8 cellular contexts compared by ENCODE assay signal in genomic region chr17:81552244-81553017, GRCh38. TPM values are rescaled to one million over a fixed set of nuclear protein-coding genes. Genes with fewer than 3 reads are reported as not detected.
DNase-seq lines count a peak whose midpoint lies in the region; ATAC-seq, FAIRE-seq and TF ChIP-seq lines count a peak whose summit lies in the region.

FAAP100 (minus strand) TSS chr17:81552353; CDS start chr17:81552330, 23 bp downstream.

- H3K9me3 ChIP-seq in NT2/D1 (ENCODE audit: insufficient read depth, low read length) = no peaks in the 10 kb centered on the region
- H3K9me3 ChIP-seq in endothelial cell of umbilical vein (replicated peaks; ENCODE audit: control insufficient read depth, insufficient read depth, low read length) = no peaks in the 10 kb centered on the region

- peak within 1 kb of the TSS; percentile 97 for H3K9ac ChIP-seq in NT2/D1 (ENCODE audit: insufficient read length, low read depth)
- peak within 1 kb of the TSS; percentile 64 for H3K9ac ChIP-seq in endothelial cell of umbilical vein (replicated peaks; ENCODE audit: extremely low read depth, insufficient read depth, low read length)

- H3K27me3 ChIP-seq in NT2/D1 (ENCODE audit: insufficient read depth, insufficient read length) = no peaks in the 10 kb centered on the region
- H3K27me3 ChIP-seq in endothelial cell of umbilical vein (ENCODE audit: control insufficient read depth in 2 of 2, insufficient read depth in 2 of 2, low read length in 2 of 2) = no peaks in the 10 kb centered on the region

- DNase-seq in AG10803 (ENCODE audit: low read depth) (peak; percentile 74), NT2/D1 (ENCODE audit: low read depth, low spot score) (peak; percentile 57), endothelial cell of umbilical vein (ENCODE audit: low read depth, low spot score) (peak; percentile 83), middle frontal gyrus (ENCODE audit: extremely low spot score, low spot score) (peak; percentile 70)
- peak; percentile 92 for DNase-seq in activated CD8-positive, alpha-beta memory T cell treated with anti-CD3 and anti-CD28 coated beads, Interleukin-2, amount 50 U/mL, for 48 hours
- peak; percentile 58 to 67 for DNase-seq in stimulated activated CD8-positive, alpha-beta memory T cell treated with anti-CD3 and anti-CD28 coated beads, Interleukin-2, amount 100 ng/mL, for 1 hour (ENCODE audit: low read depth in 2 of 2)

- no peaks in the 10 kb centered on the region for H3K9me1 ChIP-seq in endothelial cell of umbilical vein (replicated peaks; ENCODE audit: control insufficient read depth, extremely low read depth, insufficient read depth, low read length)

- BruUV-seq in endothelial cell of umbilical vein (replicated peaks; lab: Mats Ljungman, UMichigan) = no TSS peak

- FAIRE-seq in endothelial cell of umbilical vein (lab: Jason Lieb, UNC) = peak; percentile 58

- intact Hi-C loops in endothelial cell of umbilical vein (cut with micrococcal nuclease) = loop anchor here (1.0 to 2.0 kb wide), 5 partner anchors 9 to 49 kb away; no protein-coding TSS in a partner anchor

- peaks cover 33% of the 10 kb centered on the region for H3K79me2 ChIP-seq in endothelial cell of umbilical vein (ENCODE audit: control insufficient read depth, insufficient read depth, low read length)

- TF ChIP-seq POLR2A in endothelial cell of umbilical vein (IDR thresholded peaks at IDR 0.05; ENCODE audit: low read depth, low read length) = peak; percentile 73

- CTCF ChIA-PET in endothelial cell of umbilical vein (lab: Charles Lee) = interaction anchor here (0.8 to 2.6 kb wide), 10 partner anchors 8 to 297 kb away, joined by 3 to 16 read pairs (median 4); no protein-coding TSS in a partner anchor

- H4K20me1 ChIP-seq in endothelial cell of umbilical vein (replicated peaks; ENCODE audit: control insufficient read depth, extremely low read depth, insufficient read depth, low read length) = no peaks in the 10 kb centered on the region

- H3K4me3 ChIP-seq in AG10803 (ENCODE audit: low read length) = peak within 1 kb of the TSS; percentile 79
- H3K4me3 ChIP-seq in NT2/D1 (ENCODE audit: insufficient read length, low read depth) = peak within 1 kb of the TSS; percentile 93
- H3K4me3 ChIP-seq in endothelial cell of umbilical vein (replicated peaks in 1 of 3; ENCODE audit: insufficient read depth in 1 of 3, low read depth in 1 of 3, low read length in 3 of 3) = peak within 1 kb of the TSS; percentile 61 to 93 (median 72)

- H2AFZ ChIP-seq in endothelial cell of umbilical vein (ENCODE audit: low read depth, low read length) = peak within 1 kb of the TSS; percentile 70

- H3K27ac ChIP-seq in endothelial cell of umbilical vein (ENCODE audit: insufficient read depth, low read depth, low read length) = peak within 1 kb of the TSS; percentile 79

- H3K36me3 ChIP-seq in NT2/D1 (ENCODE audit: insufficient read depth, insufficient read length, low read length) = peaks cover 59% of the 10 kb centered on the region
- peaks cover 0 to 31% of the 10 kb centered on the region in 2 experiments for H3K36me3 ChIP-seq in endothelial cell of umbilical vein (ENCODE audit: control insufficient read depth in 2 of 2, extremely low read depth in 1 of 2, insufficient read depth in 2 of 2, low read length in 2 of 2)

- TF ChIP-seq CTCF in AG10803 (conservative IDR thresholded peaks at IDR 0.05; ENCODE audit: low read length) = no peak
- no peak for TF ChIP-seq CTCF in endothelial cell of umbilical vein (IDR thresholded peaks at IDR 0.05; ENCODE audit: extremely low read depth in 1 of 2, insufficient read depth in 1 of 2, low read depth in 1 of 2, low read length in 2 of 2)

- H3K4me1 ChIP-seq in NT2/D1 (ENCODE audit: insufficient read depth, insufficient read length) (peaks cover 20% of the 10 kb centered on the region), endothelial cell of umbilical vein (ENCODE audit: control insufficient read depth, extremely low read depth, insufficient read depth, low read length) (peaks cover 41% of the 10 kb centered on the region)

- POLR2A ChIA-PET in endothelial cell of umbilical vein (lab: Charles Lee) = interaction anchor here (0.7 to 1.0 kb wide), 3 partner anchors 9 to 24 kb away, joined by 3 to 6 read pairs (median 6); no protein-coding TSS in a partner anchor

- dilution Hi-C loops in endothelial cell of umbilical vein (cut with MboI; ENCODE audit: extremely low pct_ligation_motif_present, low sequenced_read_pairs) = no loop called here

- ATAC-seq in GM18907 (IDR thresholded peaks at IDR 0.05; ENCODE audit: unreplicated experiment) (peak; percentile 55), HG03432 (IDR thresholded peaks at IDR 0.05; ENCODE audit: unreplicated experiment) (peak; percentile 51)

- peak within 1 kb of the TSS; percentile 76 for H3K4me2 ChIP-seq in endothelial cell of umbilical vein (ENCODE audit: insufficient read depth, low read length)

TF ChIP-seq in endothelial cell of umbilical vein, 7 proteins besides CTCF, POLR2A, EP300 and RAD21:
- TF ChIP-seq MAX (IDR thresholded peaks at IDR 0.05; ENCODE audit: insufficient read depth, insufficient read length) (peak; percentile 36), POLR2AphosphoS5 (IDR thresholded peaks at IDR 0.05; ENCODE audit: insufficient read depth, low read depth, low read length) (peak; percentile 87), MYC (IDR thresholded peaks at IDR 0.05; ENCODE audit: low read depth, low read length) (no peak)

RNA-seq across cellular contexts. Expression of gene FAAP100, which starts in this region (rescaled TPM):
- 50.2 and 54.3 TPM in 2 replicates for total RNA-seq in endothelial cell of umbilical vein
- polyA plus RNA-seq in endothelial cell of umbilical vein = 35.4 and 40.4 TPM in 2 replicates
- 18.0 and 31.7 TPM in 2 replicates for polyA plus RNA-seq in endothelial cell of umbilical vein (2011; cell fraction: cytosol; rRNA removed)
- polyA plus RNA-seq in endothelial cell of umbilical vein (2011; cell fraction: nucleus; rRNA removed) = 58.5 and 65.6 TPM in 2 replicates
- 17.9 and 28.1 TPM in 2 replicates for polyA plus RNA-seq in endothelial cell of umbilical vein (2012)
- polyA minus RNA-seq in endothelial cell of umbilical vein = 21.6 and 30.8 TPM in 2 replicates
- 7.8 TPM for polyA minus RNA-seq in endothelial cell of umbilical vein (2011; cell fraction: cytosol; rRNA and poly(A)+ RNA removed)
- 34.6 and 44.7 TPM in 2 replicates for polyA minus RNA-seq in endothelial cell of umbilical vein (2011; cell fraction: nucleus; rRNA and poly(A)+ RNA removed)

Comparison
In these comparisons a context has a peak if more than half of its experiments do, and no peak if none do; other contexts are left out.
1. Peak in every context shown above with its lines: DNase-seq, ATAC-seq, H3K4me3 ChIP-seq and H3K27ac ChIP-seq.